In genomic region chr7:157019718-157020451, GRCh38 we compare ENCODE assay signal across 21 cellular contexts. TPM values are rescaled to one million over a fixed set of nuclear protein-coding genes. Genes with fewer than 3 reads are reported as not detected.
"Had no signal": no experiment of that assay in that cellular context is flagged by ENCODE, and none has a peak within 500 bp of the region (broad histone marks: within the 10 kb centered on the region; RNA-seq: fewer than 3 reads in every experiment).

No MANE protein-coding gene starts in this region.

- H3K36me3 ChIP-seq: ovary, stomach, vagina had no signal

- H3K9me3 Mint-ChIP-seq: activated CD4-positive, alpha-beta T cell treated with anti-CD3 and anti-CD28 coated beads, Interleukin-2, amount 10 ng/mL, durations not matched to agents 7 days and 5 days; activated naive CD8-positive, alpha-beta T cell treated with anti-CD3 and anti-CD28 coated beads for 36 hours; activated T-cell treated with anti-CD3 and anti-CD28 coated beads, Interleukin-2, amount 50 U/mL, for 24 hours; immature natural killer cell; natural killer cell had no signal

- ATAC-seq: left cardiac atrium, natural killer cell had no signal

- H3K27me3 ChIP-seq: ovary had no signal

- H3K4me1 Mint-ChIP-seq: immature natural killer cell had no signal

- H3K4me3 ChIP-seq: lung, ovary, vagina had no signal

- H3K27ac ChIP-seq: ovary, stomach, vagina had no signal

- H3K27ac Mint-ChIP-seq: activated B cell treated with CpG ODN at 0.5 μM for 24 hours; activated CD4-positive, alpha-beta T cell treated with anti-CD3 and anti-CD28 coated beads, Interleukin-2, amount 10 ng/mL, durations not matched to agents 7 days and 5 days; activated naive CD8-positive, alpha-beta T cell treated with anti-CD3 and anti-CD28 coated beads for 36 hours; immature natural killer cell; natural killer cell; T-helper 17 cell had no signal

- H3K9me3 ChIP-seq: ovary, vagina had no signal

- DNase-seq: activated B cell treated with CpG ODN at 0.5 μM for 24 hours; activated CD4-positive, alpha-beta T cell treated with anti-CD3 and anti-CD28 coated beads, Interleukin-2, amount 10 ng/mL, durations not matched to agents 7 days and 5 days; activated effector memory CD4-positive, alpha-beta T cell treated with Interleukin-2 at 50 U/mL for 16 hours; activated naive CD8-positive, alpha-beta T cell treated with anti-CD3 and anti-CD28 coated beads for 36 hours; anterior cingulate cortex; cerebellar nuclear complex; dermis blood vessel endothelial cell; erythroblast; hypothalamus; immature natural killer cell; left cardiac atrium; natural killer cell; ovary; small intestine; stomach; T-helper 17 cell had no signal

- H3K36me3 Mint-ChIP-seq: activated naive CD8-positive, alpha-beta T cell treated with anti-CD3 and anti-CD28 coated beads for 36 hours; immature natural killer cell; natural killer cell had no signal

- H3K4me3 Mint-ChIP-seq: activated B cell treated with CpG ODN at 0.5 μM for 24 hours; activated CD4-positive, alpha-beta T cell treated with anti-CD3 and anti-CD28 coated beads, Interleukin-2, amount 10 ng/mL, durations not matched to agents 7 days and 5 days had no signal

RNA-seq across cellular contexts. Expression of gene MNX1, which starts 9.4 kb away (rescaled TPM):
- total RNA-seq: activated B cell treated with CpG ODN at 0.5 μM for 24 hours; activated CD4-positive, alpha-beta T cell treated with anti-CD3 and anti-CD28 coated beads, Interleukin-2, amount 10 ng/mL, durations not matched to agents 7 days and 5 days; activated CD8-positive, alpha-beta memory T cell treated with anti-CD3 and anti-CD28 coated beads for 36 hours; activated naive CD8-positive, alpha-beta T cell treated with anti-CD3 and anti-CD28 coated beads for 36 hours; dermis blood vessel endothelial cell; left cardiac atrium; mononuclear cell; natural killer cell; ovary; vagina had no signal
- polyA plus RNA-seq: immature natural killer cell, ovary had no signal
